Comparison of ENCODE assay signal across 23 cellular contexts in the genomic region with DNA sequence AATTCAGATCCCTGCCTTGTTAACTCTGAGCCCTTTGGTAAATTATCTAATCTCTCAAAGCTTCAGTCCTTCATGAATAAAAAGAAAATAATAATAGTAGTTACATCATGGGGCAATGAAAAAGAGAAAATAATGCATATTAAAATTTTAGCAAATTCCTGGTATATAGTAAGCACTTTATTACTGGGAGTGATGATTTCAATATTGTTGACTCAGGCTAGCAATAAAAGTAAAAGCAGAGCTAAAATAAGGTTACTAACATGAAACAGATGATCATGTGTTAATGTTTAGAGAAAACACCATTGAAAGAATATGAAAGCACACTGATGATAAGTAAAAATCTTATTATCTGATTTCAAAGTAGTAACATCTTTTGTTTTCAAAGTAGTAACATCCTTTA.
"Had no signal": no experiment of that assay in that cellular context is flagged by ENCODE, and none has a peak within 500 bp of the region (broad histone marks: within the 10 kb centered on the region; RNA-seq: fewer than 3 reads in every experiment).

No MANE protein-coding gene starts in this region.

- H3K27me3 ChIP-seq: dorsolateral prefrontal cortex, esophagus muscularis mucosa, gastrocnemius medialis, neutrophil, ovary, right atrium auricular region, sigmoid colon, transverse colon had no signal

- ATAC-seq: gastrocnemius medialis; left lobe of liver; mucosa of descending colon; naive thymus-derived CD8-positive, alpha-beta T cell; stimulated activated naive B cell treated with anti-CD40 and anti-IgM and Interleukin-4, amounts not matched to agents 10 μg/mL and 1 μg/mL and 100 μg/mL, for 72 hours; stimulated activated naive CD8-positive, alpha-beta T cell treated with anti-CD3 and anti-CD28 coated beads, Interleukin-15, amount 100 ng/mL, for 72 hours had no signal

- H3K4me3 ChIP-seq: dorsolateral prefrontal cortex, esophagus muscularis mucosa, gastrocnemius medialis, mucosa of descending colon, ovary, right atrium auricular region, sigmoid colon, skin epidermis, thoracic aorta, transverse colon had no signal

- DNase-seq: cortex of kidney; dorsolateral prefrontal cortex; effector CD8-positive, alpha-beta T cell; gastrocnemius medialis; glutamatergic neuron; islet precursor cell; mammary epithelial cell; mucosa of descending colon; naive thymus-derived CD8-positive, alpha-beta T cell; ovary; sigmoid colon; stimulated activated CD4-positive, alpha-beta T cell treated with anti-CD3 and anti-CD28 coated beads, Interleukin-2, amount 100 ng/mL, for 24 hours; stimulated activated CD4-positive, alpha-beta T cell treated with anti-CD3 and anti-CD28 coated beads, Interleukin-4, amount 100 ng/mL, for 4 hours; stimulated activated naive B cell treated with anti-CD40 and anti-IgM and Interleukin-4, amounts not matched to agents 10 μg/mL and 1 μg/mL and 100 μg/mL, for 72 hours; stimulated activated naive CD8-positive, alpha-beta T cell treated with anti-CD3 and anti-CD28 coated beads, Interleukin-15, amount 100 ng/mL, for 72 hours; transverse colon had no signal

- H3K9me3 ChIP-seq: esophagus muscularis mucosa, gastrocnemius medialis, mucosa of descending colon, neutrophil, ovary, right atrium auricular region, sigmoid colon, thoracic aorta, transverse colon had no signal

- H3K27ac ChIP-seq: dorsolateral prefrontal cortex, epithelial cell of prostate, esophagus muscularis mucosa, gastrocnemius medialis, neutrophil, ovary, right atrium auricular region, sigmoid colon, skin epidermis, thoracic aorta, transverse colon had no signal

- H3K36me3 ChIP-seq: esophagus muscularis mucosa, gastrocnemius medialis, ovary, right atrium auricular region, sigmoid colon, thoracic aorta, transverse colon had no signal

- H3K4me1 ChIP-seq: esophagus muscularis mucosa, gastrocnemius medialis, right atrium auricular region, sigmoid colon, transverse colon had no signal
